In genomic region chr6:73139681-73140080, GRCh38 we compare ENCODE assay signal across 27 cellular contexts.
DNase-seq lines count a peak whose midpoint lies in the region; ATAC-seq and TF ChIP-seq lines count a peak whose summit lies in the region.
"Had no signal": no experiment of that assay in that cellular context is flagged by ENCODE, and none has a peak within 500 bp of the region (broad histone marks: within the 10 kb centered on the region; RNA-seq: fewer than 3 reads in every experiment).

No MANE protein-coding gene starts in this region.

- H3K9me3 ChIP-seq in BE2C = no peaks in the 10 kb centered on the region
- H3K9me3 ChIP-seq: A549, pancreas, Peyer's patch, uterus had no signal

- H3K36me3 ChIP-seq in BE2C = no peaks in the 10 kb centered on the region
- H3K36me3 ChIP-seq: left ventricle myocardium inferior, pancreas, Peyer's patch, uterus had no signal

- TF ChIP-seq CTCF in BE2C (IDR thresholded peaks at IDR 0.05; ENCODE audit: low read depth, low read length) = no peak

- ATAC-seq in GM18517 (IDR thresholded peaks at IDR 0.05; ENCODE audit: unreplicated experiment) (peak; percentile 73), GM19463 (IDR thresholded peaks at IDR 0.05; ENCODE audit: unreplicated experiment) (peak; percentile 71), HG02938 (IDR thresholded peaks at IDR 0.05; ENCODE audit: unreplicated experiment) (peak; percentile 65), HG03460 (IDR thresholded peaks at IDR 0.05; ENCODE audit: unreplicated experiment) (peak; percentile 80)
- ATAC-seq in stimulated activated naive CD8-positive, alpha-beta T cell treated with anti-CD3 and anti-CD28 coated beads, Interleukin-15, Interleukin-2, amounts not matched to agents 100 U/mL and 50 U/mL, for 24 hours = no peak
- ATAC-seq: A549; activated CD8-positive, alpha-beta T cell treated with anti-CD3 and anti-CD28 coated beads, Interleukin-2, amount 10 ng/mL, durations not matched to agents 7 days and 5 days; pancreas had no signal

- DNase-seq in posterior vena cava (ENCODE audit: low spot score) (no peak), NCI-H748 treated with DMSO at 0.1 percent for 48 hours (lab: John Stamatoyannopoulos, UW) (no peak), BE2C (no peak)
- DNase-seq in stimulated activated naive CD8-positive, alpha-beta T cell treated with anti-CD3 and anti-CD28 coated beads, Interleukin-15, Interleukin-2, amounts not matched to agents 100 U/mL and 50 U/mL, for 24 hours = no peak
- DNase-seq: activated CD4-positive, alpha-beta T cell treated with anti-CD3 and anti-CD28 coated beads for 4 hours; activated CD8-positive, alpha-beta T cell treated with anti-CD3 and anti-CD28 coated beads, Interleukin-2, amount 10 ng/mL, durations not matched to agents 7 days and 5 days; amniotic stem cell; Calu3; CD4-positive, CD25-positive, alpha-beta regulatory T cell; DMS79 treated with DMSO at 0.1 percent for 48 hours; erythroblast; GDM1; IMR-90; left ventricle myocardium inferior; mesendoderm; NCI-H1417 treated with DMSO at 0.1 percent for 48 hours; NCI-H774; pancreas; Peyer's patch; SHP77; stimulated activated CD4-positive, alpha-beta T cell treated with anti-CD3 and anti-CD28 coated beads, Interleukin-1b, Interleukin-23, amount 100 ng/mL, for 48 hours; uterus had no signal

- H3K27me3 ChIP-seq in BE2C = no peaks in the 10 kb centered on the region
- H3K27me3 ChIP-seq: pancreas, Peyer's patch, uterus had no signal

- no peak overlapping the region for H3K4me3 ChIP-seq in BE2C (ENCODE audit: low read depth, low read length)
- H3K4me3 ChIP-seq: A549, left ventricle myocardium inferior, pancreas, Peyer's patch, uterus had no signal

- intact Hi-C loops in posterior vena cava (cut with DNase I) = loop anchor here in 1 of 2 donors (10.0 kb wide), 1 partner anchor 725 kb away; no protein-coding TSS in a partner anchor

- no peaks in the 10 kb centered on the region for H3K4me1 ChIP-seq in BE2C
- H3K4me1 ChIP-seq: A549, left ventricle myocardium inferior, pancreas, Peyer's patch, uterus had no signal
